1 cellular context compared by ENCODE assay signal in the genomic region with DNA sequence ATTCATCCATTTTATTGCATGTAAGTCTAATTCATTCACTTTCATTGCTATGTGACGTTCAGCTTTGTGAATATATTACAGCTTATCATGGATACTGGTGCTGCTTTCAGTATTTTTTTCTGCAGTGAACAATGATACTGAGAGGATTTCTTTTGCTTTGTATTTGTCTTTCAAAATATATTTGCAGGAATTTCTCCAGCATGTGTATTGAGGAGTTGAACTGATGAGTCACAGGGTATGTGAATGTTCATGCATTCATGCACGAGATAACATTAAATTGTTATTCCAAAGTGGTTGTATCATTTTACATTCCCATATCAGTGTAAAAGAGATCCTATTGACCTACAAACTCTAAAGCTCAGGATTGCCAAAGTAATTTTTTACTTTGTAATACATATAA.
TF ChIP-seq lines count a peak whose summit lies in the region.

No MANE protein-coding gene starts in this region.

TF ChIP-seq in GM23338, 12 proteins besides CTCF, POLR2A, EP300 and RAD21 (continued from another document):
- TF ChIP-seq ZNF331 (CRISPR knock-in tag; IDR thresholded peaks at IDR 0.05; ENCODE audit: low read depth) (no peak), POLR2AphosphoS5 (IDR thresholded peaks at IDR 0.05; ENCODE audit: low read depth) (no peak)
TF ChIP-seq in GM23338: peak in this region for 0.
